1 cellular context compared by ENCODE assay signal in genomic region chr12:120979862-120980696, GRCh38.
TF ChIP-seq lines count a peak whose summit lies in the region.

No MANE protein-coding gene starts in this region.

TF ChIP-seq in HepG2, 621 proteins besides CTCF, POLR2A, EP300 and RAD21 (continued from another document):
- TF ChIP-seq LBX2 (CRISPR knock-in tag; IDR thresholded peaks at IDR 0.05; ENCODE audit: borderline replicate concordance) (no peak), ZNF460 (CRISPR knock-in tag; IDR thresholded peaks at IDR 0.05; ENCODE audit: borderline replicate concordance) (no peak), LRRFIP1 (CRISPR knock-in tag; conservative IDR thresholded peaks at IDR 0.05) (no peak), MTERF4 (CRISPR knock-in tag; IDR thresholded peaks at IDR 0.05) (no peak), ZBTB44 (CRISPR knock-in tag; IDR thresholded peaks at IDR 0.05) (no peak), SKIL (CRISPR knock-in tag; IDR thresholded peaks at IDR 0.05; ENCODE audit: borderline replicate concordance) (0 out of 2 replicates have a peak, but pooled peaks have one; percentile 50), SMARCC2 (IDR thresholded peaks at IDR 0.05) (no peak), ZSCAN22 (CRISPR knock-in tag; IDR thresholded peaks at IDR 0.05) (0 out of 2 replicates have a peak, but pooled peaks have one; percentile 17), ETS1 (CRISPR knock-in tag; IDR thresholded peaks at IDR 0.05) (no peak; the same call in none of the 2 replicates), RNF2 (conservative IDR thresholded peaks at IDR 0.05; ENCODE audit: low read depth) (no peak), TFDP2 (CRISPR knock-in tag; IDR thresholded peaks at IDR 0.05) (no peak), ZNF496 (CRISPR knock-in tag; IDR thresholded peaks at IDR 0.05; ENCODE audit: insufficient replicate concordance) (no peak), ZNF275 (CRISPR knock-in tag; IDR thresholded peaks at IDR 0.05; ENCODE audit: borderline replicate concordance) (no peak), HMG20A (CRISPR knock-in tag; IDR thresholded peaks at IDR 0.05; ENCODE audit: borderline replicate concordance) (no peak), ZBTB4 (CRISPR knock-in tag; IDR thresholded peaks at IDR 0.05; ENCODE audit: borderline replicate concordance) (peak; percentile 77; the same call in 1 of the 2 replicates), GATAD1 (CRISPR knock-in tag; IDR thresholded peaks at IDR 0.05) (peak; percentile 53), ZNF431 (CRISPR knock-in tag; IDR thresholded peaks at IDR 0.05; ENCODE audit: borderline replicate concordance, low read depth) (no peak), THYN1 (CRISPR knock-in tag; IDR thresholded peaks at IDR 0.05; ENCODE audit: borderline replicate concordance, low read depth) (no peak; the same call in 1 of the 2 replicates), REST (IDR thresholded peaks at IDR 0.05; ENCODE audit: borderline replicate concordance in 1 of 2, low read depth in 1 of 2, low read length in 2 of 2) (peak; percentile 61 to 94), CAMTA2 (CRISPR knock-in tag; IDR thresholded peaks at IDR 0.05; ENCODE audit: borderline replicate concordance) (no peak), GABPA (IDR thresholded peaks at IDR 0.05; ENCODE audit: low read depth, low read length) (no peak), GABPA (CRISPR knock-in tag; IDR thresholded peaks at IDR 0.05; ENCODE audit: low read depth) (peak; percentile 62; the same call in 1 of the 2 replicates), MTF1 (CRISPR knock-in tag; IDR thresholded peaks at IDR 0.05) (0 out of 2 replicates have a peak, but pooled peaks have one; percentile 62), ZNF619 (CRISPR knock-in tag; IDR thresholded peaks at IDR 0.05) (peak; percentile 70; the same call in 1 of the 2 replicates), ZNF33B (CRISPR knock-in tag; IDR thresholded peaks at IDR 0.05) (no peak; the same call in 1 of the 2 replicates)
